Comparison of ENCODE assay signal across 8 cellular contexts in the genomic region with DNA sequence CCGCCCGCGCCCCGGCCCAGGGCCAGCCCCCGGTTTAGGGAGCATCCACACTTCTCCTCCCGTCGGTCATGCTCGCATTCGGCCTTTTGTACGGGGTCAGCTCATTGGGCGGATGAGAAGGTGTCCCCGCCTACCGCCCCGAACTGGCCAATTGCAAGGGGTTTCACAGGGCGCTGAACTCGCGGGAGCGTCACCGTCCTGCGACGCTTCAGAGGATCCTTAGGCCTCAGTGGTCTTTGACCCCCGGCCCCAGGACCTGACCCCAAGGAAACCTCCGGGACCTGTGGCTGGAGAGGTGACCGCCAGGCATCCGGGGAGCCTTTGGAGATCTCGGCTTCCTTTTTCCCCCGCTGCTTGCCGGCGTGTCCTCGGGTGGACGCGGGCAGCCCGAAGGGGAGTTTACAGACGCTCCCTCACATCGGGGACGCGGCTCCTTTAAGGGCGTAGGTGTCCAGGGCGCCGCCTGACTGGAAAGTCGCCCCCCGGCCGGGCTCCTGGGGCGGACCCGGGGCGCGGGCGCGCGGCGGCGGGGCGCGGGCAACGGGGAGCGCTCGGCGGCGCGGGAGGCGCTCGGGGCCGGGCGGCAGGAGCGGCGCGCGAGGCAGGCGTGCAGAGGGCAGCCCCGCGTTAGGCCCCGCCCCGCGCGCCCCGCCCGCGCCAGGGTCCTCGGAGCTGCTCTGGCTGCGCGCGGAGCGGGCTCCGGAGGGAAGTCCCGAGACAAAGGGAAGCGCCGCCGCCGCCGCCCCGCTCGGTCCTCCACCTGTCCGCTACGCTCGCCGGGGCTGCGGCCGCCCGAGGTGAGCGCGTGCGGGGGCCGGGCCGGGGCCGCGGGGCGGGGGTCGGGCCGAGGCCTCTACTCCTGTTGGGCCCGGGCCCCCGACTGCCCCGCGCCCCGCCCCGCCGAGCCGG. TPM values are rescaled to one million over a fixed set of nuclear protein-coding genes. Genes with fewer than 3 reads are reported as not detected.
DNase-seq lines count a peak whose midpoint lies in the region; ATAC-seq and TF ChIP-seq lines count a peak whose summit lies in the region.

A gene (plus strand): TSS at position 660 of the 909 bp plus-strand sequence. CDS start 4,395 bp downstream, outside the sequence.

- ATAC-seq in GM19468 (IDR thresholded peaks at IDR 0.05; ENCODE audit: extremely low read depth, unreplicated experiment) (peak; percentile 41), lung (ENCODE audit: insufficient read depth, low FRiP score) (peak; percentile 92)

- peak; percentile 93 to 100 (median 98) for DNase-seq in CD8-positive, alpha-beta memory T cell
- peak; percentile 96 for DNase-seq in HT-29 (ENCODE audit: low spot score)
- peak; percentile 95 for DNase-seq in NK-92 treated with Interleukin-12 subunit alpha and Interleukin-12 subunit beta, amount 100 ng/mL, for 24 hours (lab: John Stamatoyannopoulos, UW)
- DNase-seq in activated CD8-positive, alpha-beta memory T cell treated with anti-CD3 and anti-CD28 coated beads for 24 hours, result peak; percentile 100
- DNase-seq in effector CD4-positive, alpha-beta T cell, result peak; percentile 97
- peak; percentile 96 for DNase-seq in lung (ENCODE audit: low spot score)
- DNase-seq in stimulated activated CD4-positive, alpha-beta T cell treated with anti-CD3 and anti-CD28 coated beads, TNF-alpha, amount 100 ng/mL, for 24 hours (ENCODE audit: low read depth in 3 of 3), result peak; percentile 95

- peaks cover 12% of the 10 kb centered on the region for H3K36me3 ChIP-seq in CD8-positive, alpha-beta memory T cell (ENCODE audit: insufficient read depth, low read length)
- peaks cover 0 to 14% of the 10 kb centered on the region in 2 donors for H3K36me3 ChIP-seq in lung (ENCODE audit: control insufficient read depth in 2 of 2, insufficient read depth in 2 of 2, low read length in 2 of 2)

- WGBS in lung, 2 donors, result 1% methylated on average over 60 to 117 of the region's 117 CpGs

- POLR2A ChIA-PET in CD8-positive, alpha-beta memory T cell (lab: Charles Lee), result interaction anchor here (0.8 to 1.8 kb wide), 5 partner anchors 21 to 397 kb away, joined by 3 to 14 read pairs (median 7); a partner anchor contains a TSS

- no peaks in the 10 kb centered on the region for H3K9me3 Mint-ChIP-seq in CD8-positive, alpha-beta memory T cell

- H3K4me1 Mint-ChIP-seq in CD8-positive, alpha-beta memory T cell, result peaks cover 28 to 57% (median 30%) of the 10 kb centered on the region in 3 donors

- TF ChIP-seq CTCF in lung (IDR thresholded peaks at IDR 0.05; ENCODE audit: control extremely low read depth, extremely low read depth), result no peak

- H3K4me3 Mint-ChIP-seq in CD8-positive, alpha-beta memory T cell, result peak within 1 kb of the TSS; percentile 95 to 99 (median 96)

- no peaks in the 10 kb centered on the region for H3K27me3 Mint-ChIP-seq in CD8-positive, alpha-beta memory T cell

- peak within 1 kb of the TSS; percentile 100 for H3K27ac ChIP-seq in CD8-positive, alpha-beta memory T cell (ENCODE audit: low read depth, low read length)
- peak within 1 kb of the TSS; percentile 96 to 99 for H3K27ac ChIP-seq in lung (ENCODE audit: low read depth in 1 of 2, low read length in 1 of 2)

- H3K27ac Mint-ChIP-seq in CD8-positive, alpha-beta memory T cell, result peak within 1 kb of the TSS; percentile 91 to 100 (median 99)

- CTCF ChIA-PET in CD8-positive, alpha-beta memory T cell (lab: Charles Lee), result interaction anchor here (1.0 to 1.6 kb wide), 4 partner anchors 8 to 52 kb away, joined by 3 to 6 read pairs (median 4); no protein-coding TSS in a partner anchor

- peaks cover 39% of the 10 kb centered on the region for H3K4me1 ChIP-seq in CD8-positive, alpha-beta memory T cell (ENCODE audit: insufficient read depth, low read length)
- H3K4me1 ChIP-seq in lung (ENCODE audit: control insufficient read depth in 2 of 2, insufficient read depth in 2 of 2, low read length in 2 of 2), result peaks cover 10 to 28% of the 10 kb centered on the region in 2 donors

- peaks cover 0 to 33% (median 0%) of the 10 kb centered on the region in 3 donors for H3K36me3 Mint-ChIP-seq in CD8-positive, alpha-beta memory T cell

- H3K9me3 ChIP-seq in CD8-positive, alpha-beta memory T cell (ENCODE audit: low read length), result no peaks in the 10 kb centered on the region
- no peaks in the 10 kb centered on the region for H3K9me3 ChIP-seq in lung (ENCODE audit: control insufficient read depth in 2 of 2, insufficient read depth in 1 of 2, low read length in 1 of 2)

- no peaks in the 10 kb centered on the region for H3K27me3 ChIP-seq in CD8-positive, alpha-beta memory T cell (ENCODE audit: insufficient read depth, low read length, poor library complexity, severe bottlenecking)
- H3K27me3 ChIP-seq in lung (ENCODE audit: control insufficient read depth, insufficient read depth), result no peaks in the 10 kb centered on the region

- H3K4me3 ChIP-seq in CD8-positive, alpha-beta memory T cell (ENCODE audit: low read length), result peak within 1 kb of the TSS; percentile 84
- peak within 1 kb of the TSS; percentile 81 for H3K4me3 ChIP-seq in lung

RNA-seq across cellular contexts. Expression of the gene that starts here (rescaled TPM):
- total RNA-seq in CD8-positive, alpha-beta memory T cell, result 100 to 1,000 TPM; 238 to 257 TPM
- polyA plus RNA-seq in CD8-positive, alpha-beta memory T cell, result 101 TPM
- 90.1 and 116 TPM in 2 replicates for total RNA-seq in HT-29 (2014; rRNA removed; shearing (Covaris generic))
- total RNA-seq in lung, result 10 to 100 TPM; 91.2 to 96.8 TPM
- 10 to 100 TPM; 63.9 to 71.7 TPM for polyA plus RNA-seq in lung

Comparison
In these comparisons a context has a peak if more than half of its experiments do, and no peak if none do; other contexts are left out.
1. Peak in every context shown above with its lines: DNase-seq, ATAC-seq, H3K4me3 ChIP-seq and H3K27ac ChIP-seq.